17 cellular contexts compared by ENCODE assay signal in the genomic region with DNA sequence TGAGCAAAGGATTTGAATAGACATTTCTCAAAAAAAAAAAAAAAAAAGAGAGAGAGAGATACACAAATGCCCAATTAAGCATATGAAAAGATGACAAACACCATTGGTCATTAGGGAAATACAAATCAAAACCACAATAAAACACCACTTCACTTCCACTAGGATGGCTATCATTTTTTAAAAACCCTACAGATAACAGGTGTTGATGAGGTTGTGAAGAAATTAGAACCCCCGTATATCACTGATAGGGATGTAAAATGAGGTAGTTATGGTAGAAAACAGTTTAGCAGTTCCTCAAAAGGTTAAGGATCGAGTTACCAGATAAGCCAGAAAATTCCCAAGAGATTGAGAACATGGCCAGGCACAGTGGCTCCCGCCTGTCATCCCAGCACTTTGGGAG. TPM values are rescaled to one million over a fixed set of nuclear protein-coding genes. Genes with fewer than 3 reads are reported as not detected.
DNase-seq lines count a peak whose midpoint lies in the region; ATAC-seq, FAIRE-seq and TF ChIP-seq lines count a peak whose summit lies in the region.
"Had no signal": no experiment of that assay in that cellular context is flagged by ENCODE, and none has a peak within 500 bp of the region (broad histone marks: within the 10 kb centered on the region; RNA-seq: fewer than 3 reads in every experiment).

No MANE protein-coding gene starts in this region.

- H3K27ac Mint-ChIP-seq in CD8-positive, alpha-beta memory T cell = peak overlapping the region in 5 of 8 donors; percentile 23 to 77 (median 42)
- no peak overlapping the region for H3K27ac Mint-ChIP-seq in neural crest cell (ENCODE audit: unreplicated experiment)
- H3K27ac Mint-ChIP-seq: WTC11 had no signal

- 47 to 56% methylated on average over 3 of the region's 3 CpGs for WGBS in lower leg skin, 2 donors
- 62% methylated on average over 3 of the region's 3 CpGs for WGBS in HepG2 (ENCODE audit: low lambda C conversion rate)

- BruUV-seq in HepG2 (replicated peaks; lab: Mats Ljungman, UMichigan) = no TSS peak

- no peak for TF ChIP-seq POLR2A in lower leg skin (IDR thresholded peaks at IDR 0.05)
- TF ChIP-seq POLR2A in HepG2 (IDR thresholded peaks at IDR 0.05; ENCODE audit: insufficient read depth in 1 of 2, low read depth in 2 of 2, low read length in 2 of 2) = no peak

- FAIRE-seq in HepG2 (lab: Jason Lieb, UNC) = no peak
- FAIRE-seq: HTR-8/SVneo had no signal

- in situ Hi-C loops in HepG2 (cut with HindIII; ENCODE audit: extremely low pct_ligation_motif_present, low pct_unique_long_range_greater_than_20kb) = no loop called here

- H2AFZ ChIP-seq in OCI-LY3 (ENCODE audit: low read depth, low read length) (no peak overlapping the region), HepG2 (ENCODE audit: low read length) (no peak overlapping the region)

- TF ChIP-seq RAD21 in HepG2 (CRISPR knock-in tag; IDR thresholded peaks at IDR 0.05) = no peak

- peak overlapping the region; percentile 31 to 100 (median 96); a peak in 19 of 22 replicates for H3K4me2 ChIP-seq in BLaER1 treated with 17β-estradiol and CSF1 and Interleukin-3, amounts not matched to agents 10 nM and 100 nM
- H3K4me2 ChIP-seq in OCI-LY3 (ENCODE audit: low read length) = peak overlapping the region; percentile 44
- no peak overlapping the region for H3K4me2 ChIP-seq in HepG2 (ENCODE audit: low read depth, low read length)

- POLR2A ChIA-PET in CD8-positive, alpha-beta memory T cell (lab: Charles Lee) = no interaction called here
- POLR2A ChIA-PET in HepG2 (lab: Yijun Ruan, JAX) = no interaction called here

- TF ChIP-seq EP300 in HepG2 (IDR thresholded peaks at IDR 0.05; ENCODE audit: low read depth in 2 of 2, low read length in 2 of 2) (no peak), HepG2 (CRISPR knock-in tag; IDR thresholded peaks at IDR 0.05; ENCODE audit: borderline replicate concordance) (no peak)

- H3K27me3 ChIP-seq in BLaER1 treated with 17β-estradiol and CSF1 and Interleukin-3, amounts not matched to agents 10 nM and 100 nM = peaks cover 0 to 18% (median 0%) of the 10 kb centered on the region in 11 experiments; a peak in 5 of 22 replicates
- no peaks in the 10 kb centered on the region for H3K27me3 ChIP-seq in CD8-positive, alpha-beta memory T cell (ENCODE audit: insufficient read depth, low read length, poor library complexity, severe bottlenecking)
- H3K27me3 ChIP-seq in OCI-LY3 (ENCODE audit: low read depth, low read length) (no peaks in the 10 kb centered on the region), HepG2 (ENCODE audit: control insufficient read depth in 1 of 2, insufficient read depth in 2 of 2, low read length in 2 of 2) (peaks cover 0 to 29% of the 10 kb centered on the region in 2 experiments; a peak in 2 of 5 replicates)

- peaks cover 2 to 9% (median 4%) of the 10 kb centered on the region in 11 experiments; a peak in 18 of 22 replicates for H3K9me3 ChIP-seq in BLaER1 treated with 17β-estradiol and CSF1 and Interleukin-3, amounts not matched to agents 10 nM and 100 nM (replicated peaks in 1 of 11)
- no peaks in the 10 kb centered on the region for H3K9me3 ChIP-seq in CD8-positive, alpha-beta memory T cell (ENCODE audit: low read length)
- H3K9me3 ChIP-seq in OCI-LY3 (ENCODE audit: insufficient read depth, low read length) (no peaks in the 10 kb centered on the region), HepG2 (ENCODE audit: low read length) (peaks cover 6% of the 10 kb centered on the region; the same call in 1 of the 2 replicates)

- ATAC-seq in HepG2 = no peak
- ATAC-seq: left colon, right cardiac atrium, WTC11 had no signal

- no peaks in the 10 kb centered on the region for H3K9me3 Mint-ChIP-seq in CD8-positive, alpha-beta memory T cell
- no peaks in the 10 kb centered on the region for H3K9me3 Mint-ChIP-seq in neural crest cell

- TF ChIP-seq CTCF in OCI-LY3 (IDR thresholded peaks at IDR 0.05; ENCODE audit: low read depth, low read length) = no peak
- no peak for TF ChIP-seq CTCF in neural crest cell (conservative IDR thresholded peaks at IDR 0.05)
- no peak for TF ChIP-seq CTCF in lower leg skin (IDR thresholded peaks at IDR 0.05)
- no peak for TF ChIP-seq CTCF in HepG2 (CRISPR knock-in tag; IDR thresholded peaks at IDR 0.05)

- H3K4me3 Mint-ChIP-seq in CD8-positive, alpha-beta memory T cell = peak overlapping the region in 3 of 7 donors; percentile 43 to 88 (median 44)
- peak overlapping the region; percentile 31 for H3K4me3 Mint-ChIP-seq in neural crest cell
- H3K4me3 Mint-ChIP-seq: WTC11 had no signal

- intact Hi-C loops in lower leg skin (cut with DNase I; ENCODE audit: low total_unique reads) (no loop called here), HepG2 (cut with micrococcal nuclease; ENCODE audit: unreplicated experiment) (no loop called here)

- no peaks in the 10 kb centered on the region for H3K27me3 Mint-ChIP-seq in CD8-positive, alpha-beta memory T cell
- peaks cover 60% of the 10 kb centered on the region for H3K27me3 Mint-ChIP-seq in neural crest cell (ENCODE audit: low read depth)

- CTCF ChIA-PET in CD8-positive, alpha-beta memory T cell (lab: Charles Lee) = no interaction called here
- CTCF ChIA-PET in HepG2 (lab: Yijun Ruan, JAX; ENCODE audit: low intra/inter-chr PET ratio, low total read pairs) = no interaction called here

- peaks cover 0 to 32% (median 7%) of the 10 kb centered on the region in 11 experiments; a peak in 8 of 22 replicates for H4K20me1 ChIP-seq in BLaER1 treated with 17β-estradiol and CSF1 and Interleukin-3, amounts not matched to agents 10 nM and 100 nM
- H4K20me1 ChIP-seq in OCI-LY3 (ENCODE audit: insufficient read depth, low read length) (peaks cover 50% of the 10 kb centered on the region), HepG2 (ENCODE audit: insufficient read depth, low read length) (no peaks in the 10 kb centered on the region)

- H3K27ac ChIP-seq in BLaER1 treated with 17β-estradiol and CSF1 and Interleukin-3, amounts not matched to agents 10 nM and 100 nM = no peak overlapping the region
- H3K27ac ChIP-seq in CD8-positive, alpha-beta memory T cell (ENCODE audit: low read depth, low read length) = no peak overlapping the region
- H3K27ac ChIP-seq in OCI-LY3 (ENCODE audit: low read length) (no peak overlapping the region), HepG2 (ENCODE audit: extremely low read length, insufficient read depth, low read length) (no peak overlapping the region)
- H3K27ac ChIP-seq: uterus had no signal

- no peak overlapping the region for H3K9ac ChIP-seq in BLaER1 treated with 17β-estradiol and CSF1 and Interleukin-3, amounts not matched to agents 10 nM and 100 nM
- H3K9ac ChIP-seq in OCI-LY3 (ENCODE audit: low read length) = no peak overlapping the region
- no peak overlapping the region for H3K9ac ChIP-seq in HepG2 (ENCODE audit: insufficient read depth, low read depth, low read length)

- H3K79me2 ChIP-seq in OCI-LY3 (ENCODE audit: low read length) = peaks cover 53% of the 10 kb centered on the region
- no peaks in the 10 kb centered on the region for H3K79me2 ChIP-seq in HepG2 (ENCODE audit: insufficient read depth, low read length)

- H3K36me3 Mint-ChIP-seq in CD8-positive, alpha-beta memory T cell = peaks cover 0 to 25% (median 6%) of the 10 kb centered on the region in 3 donors
- H3K36me3 Mint-ChIP-seq in neural crest cell (ENCODE audit: low read depth) = no peaks in the 10 kb centered on the region
- H3K36me3 Mint-ChIP-seq: WTC11 had no signal

- H3K4me3 ChIP-seq in BLaER1 treated with 17β-estradiol and CSF1 and Interleukin-3, amounts not matched to agents 10 nM and 100 nM = no peak overlapping the region
- no peak overlapping the region for H3K4me3 ChIP-seq in CD8-positive, alpha-beta memory T cell (ENCODE audit: low read length)
- H3K4me3 ChIP-seq in OCI-LY3 (ENCODE audit: low read length) = peak overlapping the region; percentile 31; the same call in 1 of the 2 replicates
- H3K4me3 ChIP-seq in lower leg skin (ENCODE audit: low read depth, poor library complexity, severe bottlenecking) = no peak overlapping the region
- no peak overlapping the region for H3K4me3 ChIP-seq in HepG2 (replicated peaks in 1 of 3; ENCODE audit: insufficient read depth in 1 of 3, low read depth in 2 of 3, low read length in 3 of 3)
- H3K4me3 ChIP-seq: uterus had no signal

- peaks cover 0 to 13% (median 0%) of the 10 kb centered on the region in 11 experiments; a peak in 2 of 22 replicates for H3K36me3 ChIP-seq in BLaER1 treated with 17β-estradiol and CSF1 and Interleukin-3, amounts not matched to agents 10 nM and 100 nM
- no peaks in the 10 kb centered on the region for H3K36me3 ChIP-seq in CD8-positive, alpha-beta memory T cell (ENCODE audit: insufficient read depth, low read length)
- peaks cover 21% of the 10 kb centered on the region for H3K36me3 ChIP-seq in OCI-LY3 (replicated peaks; ENCODE audit: low read depth, low read length)
- H3K36me3 ChIP-seq in HepG2 (replicated peaks in 1 of 2; ENCODE audit: control insufficient read depth in 1 of 2, insufficient read depth in 2 of 2, low read length in 2 of 2) = no peaks in the 10 kb centered on the region
- H3K36me3 ChIP-seq: uterus had no signal

- H3K4me1 ChIP-seq in BLaER1 treated with 17β-estradiol and CSF1 and Interleukin-3, amounts not matched to agents 10 nM and 100 nM = peaks cover 21 to 83% (median 71%) of the 10 kb centered on the region in 10 experiments
- H3K4me1 ChIP-seq in CD8-positive, alpha-beta memory T cell (ENCODE audit: insufficient read depth, low read length) = peaks cover 16% of the 10 kb centered on the region
- H3K4me1 ChIP-seq in OCI-LY3 (ENCODE audit: low read length) (peaks cover 44% of the 10 kb centered on the region), HepG2 (ENCODE audit: insufficient read depth, low read length) (peaks cover 17% of the 10 kb centered on the region)

- DNase-seq in CD8-positive, alpha-beta memory T cell = no peak
- DNase-seq in neural crest cell (ENCODE audit: low read depth, low spot score) (no peak), lower leg skin (ENCODE audit: low spot score in 2 of 2) (no peak), NCI-H226 (no peak), HepG2 (ENCODE audit: low spot score) (no peak)
- DNase-seq: activated effector memory CD4-positive, alpha-beta T cell treated with anti-CD3 and anti-CD28 coated beads, Interleukin-2, amount 50 U/mL, for 16 hours; anterior cingulate cortex; central memory CD4-positive, alpha-beta T cell; GOT3; left colon; NCI-H1417 treated with DMSO at 0.1 percent for 48 hours; right cardiac atrium; uterus had no signal

- peaks cover 21 to 37% (median 28%) of the 10 kb centered on the region in 3 donors for H3K4me1 Mint-ChIP-seq in CD8-positive, alpha-beta memory T cell
- peaks cover 4% of the 10 kb centered on the region for H3K4me1 Mint-ChIP-seq in neural crest cell

RNA-seq across cellular contexts. Expression of a gene that starts 2.9 kb away (rescaled TPM):
- 10 to 100 TPM in 1 of 2 experiments, 1 to 10 TPM in 1; 9.8 to 12.0 TPM for total RNA-seq in CD8-positive, alpha-beta memory T cell
- 37.4 TPM for polyA plus RNA-seq in CD8-positive, alpha-beta memory T cell
- total RNA-seq in neural crest cell = 0.61 and 1.6 TPM in 2 replicates
- total RNA-seq in lower leg skin = under 1 TPM in 1 of 4 donors, not detected in 3; 0.89 TPM
- total RNA-seq in HepG2 (2016; rRNA removed; fragmentation: Illumina TruSeq; extraction: Trizol) = 0.90 and 0.95 TPM in 2 replicates
- 0.20 and 0.79 TPM in 2 replicates for total RNA-seq in HepG2 (2016; cell fraction: cytosol; rRNA removed; fragmentation: Illumina TruSeq; extraction: Trizol; ENCODE audit: low read depth)
- total RNA-seq in HepG2 (2016; cell fraction: insoluble cytoplasmic fraction; rRNA removed; fragmentation: Illumina TruSeq; extraction: Trizol) = 0.64 and 0.82 TPM in 2 replicates
- total RNA-seq in HepG2 (2016; cell fraction: membrane; rRNA removed; fragmentation: Illumina TruSeq; extraction: Trizol) = 0.62 and 0.93 TPM in 2 replicates
- 0.53 and 1.1 TPM in 2 replicates for total RNA-seq in HepG2 (2016; cell fraction: nucleus; rRNA removed; fragmentation: Illumina TruSeq; extraction: Trizol)
- 1.0 and 1.7 TPM in 2 replicates for polyA plus RNA-seq in HepG2 (2011; rRNA removed)
- 1.4 and 1.5 TPM in 2 replicates for polyA plus RNA-seq in HepG2 (2011; cell fraction: cytosol; rRNA removed)
- polyA plus RNA-seq in HepG2 (2011; cell fraction: nucleus; rRNA removed) = 1.6 and 1.9 TPM in 2 replicates
- polyA plus RNA-seq in HepG2 (2012) = 0.50 and 1.1 TPM in 2 replicates
- 0.24 and 0.38 TPM in 2 replicates for polyA plus RNA-seq in HepG2 (2016; cell fraction: cytosol; fragmentation: Illumina TruSeq; extraction: Trizol; ENCODE audit: low read depth)
- 0.46 and 0.98 TPM in 2 replicates for polyA plus RNA-seq in HepG2 (2016; cell fraction: insoluble cytoplasmic fraction; fragmentation: Illumina TruSeq; extraction: Trizol; ENCODE audit: low read depth)
- polyA plus RNA-seq in HepG2 (2016; cell fraction: membrane; fragmentation: Illumina TruSeq; extraction: Trizol; ENCODE audit: low read depth) = 0.48 and 0.70 TPM in 2 replicates
- 1.5 and 1.7 TPM in 2 replicates for polyA plus RNA-seq in HepG2 (2016; cell fraction: nucleus; fragmentation: Illumina TruSeq; extraction: Trizol; ENCODE audit: insufficient read depth, low read depth)
- polyA minus RNA-seq in HepG2 (2011; rRNA and poly(A)+ RNA removed; ENCODE audit: low replicate concordance) = 1.6 and 53.3 TPM in 2 replicates
- 0.49 and 1.2 TPM in 2 replicates for polyA minus RNA-seq in HepG2 (2011; cell fraction: cytosol; rRNA and poly(A)+ RNA removed)
- polyA minus RNA-seq in HepG2 (2011; cell fraction: nucleus; rRNA and poly(A)+ RNA removed) = 0.87 and 1.0 TPM in 2 replicates

RNA-seq across cellular contexts. Expression of a gene that starts 24.5 kb away (rescaled TPM):
- 100 to 1,000 TPM in 1 of 2 experiments, 10 to 100 TPM in 1; 95.1 to 103 TPM for total RNA-seq in CD8-positive, alpha-beta memory T cell
- 119 TPM for polyA plus RNA-seq in CD8-positive, alpha-beta memory T cell
- total RNA-seq in neural crest cell = 53.4 and 54.5 TPM in 2 replicates
- 10 to 100 TPM in 2 of 4 donors, 1 to 10 TPM in 2; 5.6 to 19.3 (median 10.6) TPM for total RNA-seq in lower leg skin
- total RNA-seq in HepG2 (2016; rRNA removed; fragmentation: Illumina TruSeq; extraction: Trizol) = 42.2 and 45.1 TPM in 2 replicates
- total RNA-seq in HepG2 (2016; cell fraction: cytosol; rRNA removed; fragmentation: Illumina TruSeq; extraction: Trizol; ENCODE audit: low read depth) = 60.5 and 83.6 TPM in 2 replicates
- total RNA-seq in HepG2 (2016; cell fraction: insoluble cytoplasmic fraction; rRNA removed; fragmentation: Illumina TruSeq; extraction: Trizol) = 42.9 and 47.7 TPM in 2 replicates
- 57.6 and 76.2 TPM in 2 replicates for total RNA-seq in HepG2 (2016; cell fraction: membrane; rRNA removed; fragmentation: Illumina TruSeq; extraction: Trizol)
- 22.4 and 23.6 TPM in 2 replicates for total RNA-seq in HepG2 (2016; cell fraction: nucleus; rRNA removed; fragmentation: Illumina TruSeq; extraction: Trizol)
- polyA plus RNA-seq in HepG2 (2011; rRNA removed) = 47.7 and 53.7 TPM in 2 replicates
- 50.2 and 99.7 TPM in 2 replicates for polyA plus RNA-seq in HepG2 (2011; cell fraction: cytosol; rRNA removed)
- 28.3 and 28.6 TPM in 2 replicates for polyA plus RNA-seq in HepG2 (2011; cell fraction: nucleus; rRNA removed)
- 37.0 and 41.4 TPM in 2 replicates for polyA plus RNA-seq in HepG2 (2012)
- 126 and 179 TPM in 2 replicates for polyA plus RNA-seq in HepG2 (2016; cell fraction: cytosol; fragmentation: Illumina TruSeq; extraction: Trizol; ENCODE audit: low read depth)
- 92.6 and 104 TPM in 2 replicates for polyA plus RNA-seq in HepG2 (2016; cell fraction: insoluble cytoplasmic fraction; fragmentation: Illumina TruSeq; extraction: Trizol; ENCODE audit: low read depth)
- polyA plus RNA-seq in HepG2 (2016; cell fraction: membrane; fragmentation: Illumina TruSeq; extraction: Trizol; ENCODE audit: low read depth) = 107 and 132 TPM in 2 replicates
- 69.7 and 73.2 TPM in 2 replicates for polyA plus RNA-seq in HepG2 (2016; cell fraction: nucleus; fragmentation: Illumina TruSeq; extraction: Trizol; ENCODE audit: insufficient read depth, low read depth)
- 22.5 and 22.6 TPM in 2 replicates for polyA minus RNA-seq in HepG2 (2011; rRNA and poly(A)+ RNA removed; ENCODE audit: low replicate concordance)
- 17.3 and 24.3 TPM in 2 replicates for polyA minus RNA-seq in HepG2 (2011; cell fraction: cytosol; rRNA and poly(A)+ RNA removed)
- 8.5 and 13.6 TPM in 2 replicates for polyA minus RNA-seq in HepG2 (2011; cell fraction: nucleus; rRNA and poly(A)+ RNA removed)

RNA-seq across cellular contexts. Expression of a gene that starts 24.7 kb away (rescaled TPM):
- 10 to 100 TPM; 23.4 to 26.0 TPM for total RNA-seq in CD8-positive, alpha-beta memory T cell
- polyA plus RNA-seq in CD8-positive, alpha-beta memory T cell = 38.9 TPM
- 58.2 and 65.8 TPM in 2 replicates for total RNA-seq in neural crest cell
- 100 to 1,000 TPM in 3 of 4 donors, 10 to 100 TPM in 1; 90.5 to 181 (median 153) TPM for total RNA-seq in lower leg skin
- total RNA-seq in HepG2 (2016; rRNA removed; fragmentation: Illumina TruSeq; extraction: Trizol) = 44.5 and 45.1 TPM in 2 replicates
- 20.2 and 21.9 TPM in 2 replicates for total RNA-seq in HepG2 (2016; cell fraction: cytosol; rRNA removed; fragmentation: Illumina TruSeq; extraction: Trizol; ENCODE audit: low read depth)
- 43.7 and 44.8 TPM in 2 replicates for total RNA-seq in HepG2 (2016; cell fraction: insoluble cytoplasmic fraction; rRNA removed; fragmentation: Illumina TruSeq; extraction: Trizol)
- 44.2 and 51.0 TPM in 2 replicates for total RNA-seq in HepG2 (2016; cell fraction: membrane; rRNA removed; fragmentation: Illumina TruSeq; extraction: Trizol)
- 17.2 and 23.9 TPM in 2 replicates for total RNA-seq in HepG2 (2016; cell fraction: nucleus; rRNA removed; fragmentation: Illumina TruSeq; extraction: Trizol)
- 16.7 and 20.4 TPM in 2 replicates for polyA plus RNA-seq in HepG2 (2011; rRNA removed)
- 27.1 and 29.0 TPM in 2 replicates for polyA plus RNA-seq in HepG2 (2011; cell fraction: cytosol; rRNA removed)
- polyA plus RNA-seq in HepG2 (2011; cell fraction: nucleus; rRNA removed) = 19.8 and 21.2 TPM in 2 replicates
- 14.6 and 15.5 TPM in 2 replicates for polyA plus RNA-seq in HepG2 (2012)
- 23.2 and 28.8 TPM in 2 replicates for polyA plus RNA-seq in HepG2 (2016; cell fraction: cytosol; fragmentation: Illumina TruSeq; extraction: Trizol; ENCODE audit: low read depth)
- 43.3 and 55.1 TPM in 2 replicates for polyA plus RNA-seq in HepG2 (2016; cell fraction: insoluble cytoplasmic fraction; fragmentation: Illumina TruSeq; extraction: Trizol; ENCODE audit: low read depth)
- 46.7 and 49.7 TPM in 2 replicates for polyA plus RNA-seq in HepG2 (2016; cell fraction: membrane; fragmentation: Illumina TruSeq; extraction: Trizol; ENCODE audit: low read depth)
- 31.7 and 35.3 TPM in 2 replicates for polyA plus RNA-seq in HepG2 (2016; cell fraction: nucleus; fragmentation: Illumina TruSeq; extraction: Trizol; ENCODE audit: insufficient read depth, low read depth)
- 23.4 and 40.0 TPM in 2 replicates for polyA minus RNA-seq in HepG2 (2011; rRNA and poly(A)+ RNA removed; ENCODE audit: low replicate concordance)
- 12.6 and 16.6 TPM in 2 replicates for polyA minus RNA-seq in HepG2 (2011; cell fraction: cytosol; rRNA and poly(A)+ RNA removed)
- 11.7 and 13.6 TPM in 2 replicates for polyA minus RNA-seq in HepG2 (2011; cell fraction: nucleus; rRNA and poly(A)+ RNA removed)

RNA-seq across cellular contexts. Expression of a gene that starts 30.6 kb away (rescaled TPM):
- 10 to 100 TPM; 16.0 to 16.6 TPM for total RNA-seq in CD8-positive, alpha-beta memory T cell
- polyA plus RNA-seq in CD8-positive, alpha-beta memory T cell = 0.09 TPM
- total RNA-seq in neural crest cell = 22.9 and 24.9 TPM in 2 replicates
- 1 to 10 TPM in 3 of 4 donors, under 1 TPM in 1; 0.81 to 1.6 (median 1.4) TPM for total RNA-seq in lower leg skin
- 7.8 and 8.1 TPM in 2 replicates for total RNA-seq in HepG2 (2016; rRNA removed; fragmentation: Illumina TruSeq; extraction: Trizol)
- 1.3 and 1.4 TPM in 2 replicates for total RNA-seq in HepG2 (2016; cell fraction: cytosol; rRNA removed; fragmentation: Illumina TruSeq; extraction: Trizol; ENCODE audit: low read depth)
- 7.4 and 8.8 TPM in 2 replicates for total RNA-seq in HepG2 (2016; cell fraction: insoluble cytoplasmic fraction; rRNA removed; fragmentation: Illumina TruSeq; extraction: Trizol)
- 4.8 TPM in 2 replicates for total RNA-seq in HepG2 (2016; cell fraction: membrane; rRNA removed; fragmentation: Illumina TruSeq; extraction: Trizol)
- total RNA-seq in HepG2 (2016; cell fraction: nucleus; rRNA removed; fragmentation: Illumina TruSeq; extraction: Trizol) = 4.1 and 5.0 TPM in 2 replicates
- 1.9 and 2.7 TPM in 2 replicates for polyA plus RNA-seq in HepG2 (2011; rRNA removed)
- polyA plus RNA-seq in HepG2 (2011; cell fraction: cytosol; rRNA removed) = 1.5 and 1.9 TPM in 2 replicates
- 1.1 and 2.3 TPM in 2 replicates for polyA plus RNA-seq in HepG2 (2011; cell fraction: nucleus; rRNA removed)
- 1.1 and 1.9 TPM in 2 replicates for polyA plus RNA-seq in HepG2 (2012)
- polyA plus RNA-seq in HepG2 (2016; cell fraction: cytosol; fragmentation: Illumina TruSeq; extraction: Trizol; ENCODE audit: low read depth) = 0.50 and 0.65 TPM in 2 replicates
- polyA plus RNA-seq in HepG2 (2016; cell fraction: insoluble cytoplasmic fraction; fragmentation: Illumina TruSeq; extraction: Trizol; ENCODE audit: low read depth) = 5.0 and 5.9 TPM in 2 replicates
- 1.5 and 1.6 TPM in 2 replicates for polyA plus RNA-seq in HepG2 (2016; cell fraction: membrane; fragmentation: Illumina TruSeq; extraction: Trizol; ENCODE audit: low read depth)
- 3.6 and 4.4 TPM in 2 replicates for polyA plus RNA-seq in HepG2 (2016; cell fraction: nucleus; fragmentation: Illumina TruSeq; extraction: Trizol; ENCODE audit: insufficient read depth, low read depth)
- 5.0 and 17.7 TPM in 2 replicates for polyA minus RNA-seq in HepG2 (2011; rRNA and poly(A)+ RNA removed; ENCODE audit: low replicate concordance)
- 4.4 and 5.5 TPM in 2 replicates for polyA minus RNA-seq in HepG2 (2011; cell fraction: cytosol; rRNA and poly(A)+ RNA removed)
- polyA minus RNA-seq in HepG2 (2011; cell fraction: nucleus; rRNA and poly(A)+ RNA removed) = 3.0 and 5.7 TPM in 2 replicates

RNA-seq across cellular contexts. Expression of a gene that starts 56.5 kb away (rescaled TPM):
- 10 to 100 TPM; 33.3 to 35.5 TPM for total RNA-seq in CD8-positive, alpha-beta memory T cell
- 7.7 TPM for polyA plus RNA-seq in CD8-positive, alpha-beta memory T cell
- total RNA-seq in neural crest cell (17.4 and 18.6 TPM in 2 replicates), lower leg skin (10 to 100 TPM; 23.7 to 40.0 (median 29.6) TPM), HepG2 (2016; rRNA removed; fragmentation: Illumina TruSeq; extraction: Trizol) (6.5 and 13.7 TPM in 2 replicates)
- 1.8 and 2.6 TPM in 2 replicates for total RNA-seq in HepG2 (2016; cell fraction: cytosol; rRNA removed; fragmentation: Illumina TruSeq; extraction: Trizol; ENCODE audit: low read depth)
- total RNA-seq in HepG2 (2016; cell fraction: insoluble cytoplasmic fraction; rRNA removed; fragmentation: Illumina TruSeq; extraction: Trizol) = 9.9 and 14.3 TPM in 2 replicates
- total RNA-seq in HepG2 (2016; cell fraction: membrane; rRNA removed; fragmentation: Illumina TruSeq; extraction: Trizol) = 6.1 and 6.2 TPM in 2 replicates
- 11.2 and 14.3 TPM in 2 replicates for total RNA-seq in HepG2 (2016; cell fraction: nucleus; rRNA removed; fragmentation: Illumina TruSeq; extraction: Trizol)
- polyA plus RNA-seq in HepG2 (2011; rRNA removed) = 9.5 and 13.0 TPM in 2 replicates
- 9.4 and 10.3 TPM in 2 replicates for polyA plus RNA-seq in HepG2 (2011; cell fraction: cytosol; rRNA removed)
- polyA plus RNA-seq in HepG2 (2011; cell fraction: nucleus; rRNA removed) = 20.7 and 23.6 TPM in 2 replicates
- polyA plus RNA-seq in HepG2 (2012) = 8.5 and 12.6 TPM in 2 replicates
- 2.0 and 2.2 TPM in 2 replicates for polyA plus RNA-seq in HepG2 (2016; cell fraction: cytosol; fragmentation: Illumina TruSeq; extraction: Trizol; ENCODE audit: low read depth)
- polyA plus RNA-seq in HepG2 (2016; cell fraction: insoluble cytoplasmic fraction; fragmentation: Illumina TruSeq; extraction: Trizol; ENCODE audit: low read depth) = 7.3 and 8.2 TPM in 2 replicates
- 4.5 and 5.9 TPM in 2 replicates for polyA plus RNA-seq in HepG2 (2016; cell fraction: membrane; fragmentation: Illumina TruSeq; extraction: Trizol; ENCODE audit: low read depth)
- 20.2 and 21.3 TPM in 2 replicates for polyA plus RNA-seq in HepG2 (2016; cell fraction: nucleus; fragmentation: Illumina TruSeq; extraction: Trizol; ENCODE audit: insufficient read depth, low read depth)
- polyA minus RNA-seq in HepG2 (2011; rRNA and poly(A)+ RNA removed; ENCODE audit: low replicate concordance) = 10.3 and 11.2 TPM in 2 replicates
- 5.1 and 6.0 TPM in 2 replicates for polyA minus RNA-seq in HepG2 (2011; cell fraction: cytosol; rRNA and poly(A)+ RNA removed)
- 9.7 TPM in 2 replicates for polyA minus RNA-seq in HepG2 (2011; cell fraction: nucleus; rRNA and poly(A)+ RNA removed)
